Comparison of ENCODE assay signal across 9 cellular contexts in the genomic region with DNA sequence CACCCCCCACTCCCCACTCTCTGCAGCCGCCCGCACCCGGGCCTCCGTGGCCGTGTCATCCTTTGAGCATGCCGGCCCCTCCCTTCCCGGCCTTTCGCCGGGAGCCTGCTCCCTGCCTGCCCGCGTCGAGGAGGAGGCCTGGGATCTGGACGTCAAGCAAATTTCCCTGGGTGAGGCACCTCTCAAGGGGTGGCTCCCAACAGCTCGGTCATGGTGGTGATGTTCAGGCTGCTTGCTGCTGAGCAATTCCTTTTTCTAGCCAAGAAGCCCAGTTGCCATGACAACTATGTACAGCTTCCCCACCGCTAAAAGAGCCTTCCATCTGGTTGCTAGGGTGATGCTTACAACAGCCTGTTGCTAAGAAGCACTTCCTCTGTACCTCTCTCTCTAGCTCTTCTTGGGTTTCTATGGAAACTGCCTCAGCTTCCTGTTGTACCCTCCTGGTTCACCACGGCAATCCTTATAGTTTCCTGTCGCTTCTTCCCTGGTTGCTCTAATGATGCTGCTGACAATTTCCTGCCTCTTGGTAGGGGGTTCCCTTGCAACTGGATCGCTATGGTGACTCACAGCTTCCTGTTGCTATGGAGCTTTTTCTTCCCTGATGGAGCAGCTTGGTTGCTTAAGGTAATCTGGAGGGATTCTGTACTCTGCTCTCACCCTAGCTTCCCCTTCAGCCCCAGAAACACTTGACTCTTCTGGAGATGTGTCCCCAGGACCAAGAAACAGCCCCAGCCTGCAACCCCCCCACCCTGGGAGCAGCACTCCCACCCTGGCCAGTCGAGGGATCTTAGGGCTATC. TPM values are rescaled to one million over a fixed set of nuclear protein-coding genes. Genes with fewer than 3 reads are reported as not detected.
DNase-seq lines count a peak whose midpoint lies in the region; ATAC-seq, FAIRE-seq and TF ChIP-seq lines count a peak whose summit lies in the region.
"Had no signal": no experiment of that assay in that cellular context is flagged by ENCODE, and none has a peak within 500 bp of the region (broad histone marks: within the 10 kb centered on the region; RNA-seq: fewer than 3 reads in every experiment).

No MANE protein-coding gene starts in this region.

- FAIRE-seq in frontal cortex (lab: Jason Lieb, UNC) = no peak

- in situ Hi-C loops in gastrocnemius medialis (cut with MboI; ENCODE audit: low sequenced_read_pairs in 4 of 4) = no loop called here

- intact Hi-C loops in gastrocnemius medialis (cut with DNase I; ENCODE audit: low total_unique reads) = no loop called here

- peaks cover 8% of the 10 kb centered on the region; the same call in 1 of the 2 replicates for H4K20me1 ChIP-seq in DND-41 (ENCODE audit: insufficient read depth, low read length)

- no peak overlapping the region for H3K9ac ChIP-seq in DND-41 (ENCODE audit: low read depth, low read length)

- H3K4me3 Mint-ChIP-seq in HFFc6 (peak overlapping the region; percentile 41), osteocyte (ENCODE audit: unreplicated experiment) (no peak overlapping the region)

- peaks cover 11% of the 10 kb centered on the region for H3K27me3 Mint-ChIP-seq in HFFc6 (ENCODE audit: insufficient read depth)
- H3K27me3 Mint-ChIP-seq in osteocyte (ENCODE audit: unreplicated experiment) = no peaks in the 10 kb centered on the region

- ATAC-seq in DND-41 (ENCODE audit: insufficient read depth, low read depth) = peak; percentile 83
- no peak for ATAC-seq in gastrocnemius medialis

- no peaks in the 10 kb centered on the region for H3K9me3 ChIP-seq in DND-41 (ENCODE audit: insufficient read depth, low read length, severe bottlenecking)
- H3K9me3 ChIP-seq in gastrocnemius medialis = no peaks in the 10 kb centered on the region
- H3K9me3 ChIP-seq: Peyer's patch had no signal

- TF ChIP-seq CTCF in DND-41 (IDR thresholded peaks at IDR 0.05; ENCODE audit: borderline replicate concordance, extremely low read depth, low read length, poor library complexity, severe bottlenecking) = no peak
- no peak for TF ChIP-seq CTCF in HFFc6 (IDR thresholded peaks at IDR 0.05)
- TF ChIP-seq CTCF in osteocyte (IDR thresholded peaks at IDR 0.05) = no peak
- no peak for TF ChIP-seq CTCF in gastrocnemius medialis (IDR thresholded peaks at IDR 0.05 in 4 of 5, conservative IDR thresholded peaks at IDR 0.05 in 1 of 5)

- no peaks in the 10 kb centered on the region for H3K9me3 Mint-ChIP-seq in HFFc6
- no peaks in the 10 kb centered on the region for H3K9me3 Mint-ChIP-seq in osteocyte (ENCODE audit: unreplicated experiment)

- no peaks in the 10 kb centered on the region for H3K79me2 ChIP-seq in DND-41 (ENCODE audit: insufficient read depth, low read length)

- H3K27ac ChIP-seq in DND-41 (ENCODE audit: low read length) (no peak overlapping the region), gastrocnemius medialis (no peak overlapping the region)

- no peak overlapping the region for H3K4me3 ChIP-seq in DND-41 (ENCODE audit: low read depth in 1 of 2, low read length in 2 of 2)
- no peak overlapping the region for H3K4me3 ChIP-seq in gastrocnemius medialis
- H3K4me3 ChIP-seq: Peyer's patch had no signal

- H3K36me3 Mint-ChIP-seq in HFFc6 (ENCODE audit: low read depth) (peaks cover 31% of the 10 kb centered on the region), osteocyte (ENCODE audit: unreplicated experiment) (peaks cover 42% of the 10 kb centered on the region)

- H3K4me1 Mint-ChIP-seq in HFFc6 (ENCODE audit: low read depth) = peaks cover 57% of the 10 kb centered on the region
- H3K4me1 Mint-ChIP-seq in osteocyte (ENCODE audit: unreplicated experiment) = peaks cover 17% of the 10 kb centered on the region

- peak overlapping the region; percentile 99 for H3K27ac Mint-ChIP-seq in HFFc6
- peak overlapping the region; percentile 90 for H3K27ac Mint-ChIP-seq in osteocyte (ENCODE audit: unreplicated experiment)

- TF ChIP-seq POLR2A in gastrocnemius medialis (IDR thresholded peaks at IDR 0.05) = no peak

- no peaks in the 10 kb centered on the region for H3K27me3 ChIP-seq in DND-41 (ENCODE audit: insufficient read depth, low read length, poor library complexity)
- no peaks in the 10 kb centered on the region for H3K27me3 ChIP-seq in gastrocnemius medialis
- H3K27me3 ChIP-seq: Peyer's patch had no signal

- no peak overlapping the region for H3K4me2 ChIP-seq in DND-41 (ENCODE audit: insufficient read depth, low read length)

- H3K4me1 ChIP-seq in DND-41 (ENCODE audit: insufficient read depth, low read length) = no peaks in the 10 kb centered on the region
- no peaks in the 10 kb centered on the region for H3K4me1 ChIP-seq in gastrocnemius medialis

- H2AFZ ChIP-seq in DND-41 (ENCODE audit: low read depth, low read length) = no peak overlapping the region

- H3K36me3 ChIP-seq in DND-41 (ENCODE audit: insufficient read depth, low read length) = peaks cover 22% of the 10 kb centered on the region
- H3K36me3 ChIP-seq in gastrocnemius medialis = peaks cover 0 to 65% of the 10 kb centered on the region in 2 donors

- DNase-seq in DND-41 (peak; percentile 68), HFFc6 (peak; percentile 98), NCI-H226 (peak; percentile 89), frontal cortex (ENCODE audit: low spot score in 2 of 2) (peak; percentile 79 to 84), osteocyte (ENCODE audit: extremely low spot score, unreplicated experiment) (no peak), D341Med (ENCODE audit: low spot score) (no peak), gastrocnemius medialis (no peak)
- DNase-seq in activated effector memory CD4-positive, alpha-beta T cell treated with Interleukin-2 at 50 U/mL for 16 hours = peak; percentile 44

RNA-seq across cellular contexts. Expression of a gene that starts 11.0 kb away (rescaled TPM):
- 10 to 100 TPM in 2 of 6 experiments, 1 to 10 TPM in 4; 5.3 to 11.2 (median 6.6) TPM for total RNA-seq in HFFc6 (2021; fragmentation: NEBNext Ultra II Directional; extraction: Animal tissue kit (Norgen Biotek cat#: 25700))
- 6.9 TPM for total RNA-seq in frontal cortex
- total RNA-seq in osteocyte = 20.5 and 25.2 TPM in 2 replicates
- total RNA-seq in gastrocnemius medialis = 10 to 100 TPM; 25.9 to 48.9 (median 43.9) TPM

RNA-seq across cellular contexts. Expression of a gene that starts 13.4 kb away (rescaled TPM):
- under 1 TPM in 2 of 6 experiments, not detected in 4; 0.18 to 0.35 TPM for total RNA-seq in HFFc6 (2021; fragmentation: NEBNext Ultra II Directional; extraction: Animal tissue kit (Norgen Biotek cat#: 25700))
- total RNA-seq in frontal cortex = not detected
- total RNA-seq in osteocyte = 1.2 TPM in 2 replicates
- total RNA-seq in gastrocnemius medialis = under 1 TPM in 2 of 4 donors, not detected in 2; 0.19 to 0.35 TPM

RNA-seq across cellular contexts. Expression of a gene that starts 17.4 kb away (rescaled TPM):
- 10 to 100 TPM; 30.4 to 43.0 (median 40.8) TPM for total RNA-seq in HFFc6 (2021; fragmentation: NEBNext Ultra II Directional; extraction: Animal tissue kit (Norgen Biotek cat#: 25700))
- total RNA-seq in frontal cortex = 11.4 TPM
- total RNA-seq in osteocyte = 126 and 139 TPM in 2 replicates
- 10 to 100 TPM; 10.4 to 15.7 (median 12.9) TPM for total RNA-seq in gastrocnemius medialis

RNA-seq across cellular contexts. Expression of a gene that starts 29.9 kb away (rescaled TPM):
- total RNA-seq in HFFc6 (2021; fragmentation: NEBNext Ultra II Directional; extraction: Animal tissue kit (Norgen Biotek cat#: 25700)) = not detected
- total RNA-seq in frontal cortex (not detected), osteocyte (not detected in 2 replicates), gastrocnemius medialis (not detected)
- total RNA-seq: Peyer's patch had no signal

RNA-seq across cellular contexts. Expression of a gene that starts 45.3 kb away (rescaled TPM):
- total RNA-seq in HFFc6 (2021; fragmentation: NEBNext Ultra II Directional; extraction: Animal tissue kit (Norgen Biotek cat#: 25700)) = not detected
- total RNA-seq in frontal cortex (not detected), osteocyte (not detected in 2 replicates), gastrocnemius medialis (under 1 TPM in 1 of 4 donors, not detected in 3; 0.55 TPM)
- total RNA-seq: Peyer's patch had no signal

Comparison
In these comparisons a context has a peak if more than half of its experiments do, and no peak if none do; other contexts are left out.
1. DNase-seq: peak in DND-41 (single experiment), HFFc6 (single experiment), NCI-H226 (single experiment), activated effector memory CD4-positive, alpha-beta T cell treated with Interleukin-2 at 50 U/mL for 16 hours (single experiment) and frontal cortex (2 of 2); none in osteocyte (single experiment), D341Med (single experiment) and gastrocnemius medialis (0 of 2).